ENCODE assay signal across 8 cellular contexts in the genomic region with DNA sequence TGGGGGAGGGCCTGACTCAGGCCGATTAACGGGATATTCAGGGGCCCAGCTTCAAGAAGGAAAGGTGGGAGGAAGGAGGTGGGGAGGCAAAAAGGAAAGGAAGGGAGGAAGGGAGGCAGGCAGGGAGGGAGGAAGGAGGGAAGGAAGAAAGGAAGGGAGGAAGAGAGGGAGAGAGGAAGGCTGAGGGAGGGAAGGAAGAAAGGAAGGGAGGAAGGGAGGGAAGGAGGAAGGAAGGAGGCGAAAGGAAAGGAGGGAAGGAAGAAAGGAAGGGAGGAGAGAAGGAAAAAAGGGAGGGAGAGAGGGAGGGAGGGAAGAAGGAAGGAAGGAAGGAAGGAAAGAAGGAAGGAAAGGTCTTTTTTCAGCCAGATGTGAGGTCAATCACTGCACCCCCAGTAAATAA.
"Had no signal": no experiment of that assay in that cellular context is flagged by ENCODE, and none has a peak within 500 bp of the region (broad histone marks: within the 10 kb centered on the region; RNA-seq: fewer than 3 reads in every experiment).

No MANE protein-coding gene starts in this region.

- H3K9ac ChIP-seq: KMS-11 had no signal

- DNase-seq: IMR-90, KBM-7, KG1 had no signal

- H3K4me2 ChIP-seq: KMS-11 had no signal

- H3K4me3 Mint-ChIP-seq: IgD-negative memory B cell had no signal

- FAIRE-seq: HTR-8/SVneo, K562 had no signal

- H3K27ac ChIP-seq: HL-60, KMS-11 had no signal

- H3K4me1 Mint-ChIP-seq: IgD-negative memory B cell had no signal

- H3K36me3 Mint-ChIP-seq: IgD-negative memory B cell had no signal

- H3K27ac Mint-ChIP-seq: IgD-negative memory B cell had no signal

- H3K4me3 ChIP-seq: K562 had no signal

- ATAC-seq: K562 had no signal

- H3K9me3 Mint-ChIP-seq: IgD-negative memory B cell had no signal
